In the genomic region with DNA sequence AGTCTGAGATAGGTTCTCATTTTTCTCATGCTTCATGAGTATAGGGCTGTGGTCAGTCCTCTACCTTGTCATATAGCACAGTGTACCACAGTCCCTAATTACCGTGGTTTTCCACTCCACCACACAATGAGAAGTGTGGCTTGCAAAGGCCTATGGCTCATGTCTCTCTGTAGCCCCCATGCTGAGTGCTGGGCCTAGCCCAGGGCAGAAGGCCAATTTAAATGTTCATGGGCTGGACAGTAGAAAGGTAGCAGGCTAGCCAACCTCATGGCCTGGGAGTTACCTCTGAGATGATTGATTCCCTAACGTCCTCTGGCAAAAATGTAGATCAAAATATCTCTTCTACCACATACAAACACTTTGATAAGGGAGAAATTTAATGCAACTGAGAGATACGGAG, we compare ENCODE assay signal across 23 cellular contexts.
DNase-seq lines count a peak whose midpoint lies in the region; ATAC-seq and TF ChIP-seq lines count a peak whose summit lies in the region.
"Had no signal": no experiment of that assay in that cellular context is flagged by ENCODE, and none has a peak within 500 bp of the region (broad histone marks: within the 10 kb centered on the region; RNA-seq: fewer than 3 reads in every experiment).

No MANE protein-coding gene starts in this region.

- ATAC-seq in stimulated activated naive B cell treated with anti-CD40 and anti-IgM and Interleukin-4, amounts not matched to agents 10 μg/mL and 1 μg/mL and 100 μg/mL, for 72 hours (replicated peaks) = peak; percentile 45 to 57

- no peak overlapping the region for H3K27ac Mint-ChIP-seq in stimulated activated naive B cell treated with anti-CD40 and anti-IgM and Interleukin-4, amounts not matched to agents 10 μg/mL and 1 μg/mL and 100 μg/mL, for 72 hours
- H3K27ac Mint-ChIP-seq: CD14-positive monocyte; CD4-positive, alpha-beta memory T cell; CD4-positive, CD25-positive, alpha-beta regulatory T cell; CD8-positive, alpha-beta memory T cell had no signal

- no peak overlapping the region for H3K27ac ChIP-seq in mesendoderm (ENCODE audit: low read depth, low read length)
- H3K27ac ChIP-seq: BLaER1 had no signal

- H4K8ac ChIP-seq in mesendoderm (ENCODE audit: low read depth, low read length) = no peak overlapping the region

- TF ChIP-seq CTCF in astrocyte of the cerebellum (IDR thresholded peaks at IDR 0.05; ENCODE audit: low read depth, low read length, missing control alignments) (no peak), astrocyte of the spinal cord (IDR thresholded peaks at IDR 0.05; ENCODE audit: low read depth, low read length) (no peak)

- no peak overlapping the region for H3K18ac ChIP-seq in mesendoderm (ENCODE audit: low read length)

- no peaks in the 10 kb centered on the region for H3K4me1 ChIP-seq in mesendoderm (ENCODE audit: control insufficient read depth, low read depth, low read length)
- H3K4me1 ChIP-seq: BE2C, BLaER1 had no signal

- in situ Hi-C loops in astrocyte of the cerebellum (cut with HindIII; ENCODE audit: low sequenced_read_pairs) = no loop called here
- in situ Hi-C loops in astrocyte of the spinal cord (cut with HindIII; ENCODE audit: low sequenced_read_pairs) = no loop called here

- H2BK5ac ChIP-seq in mesendoderm (ENCODE audit: low read length) = no peak overlapping the region

- H2AK5ac ChIP-seq in mesendoderm (ENCODE audit: low read length) = no peak overlapping the region

- no peak overlapping the region for H3K56ac ChIP-seq in mesendoderm (ENCODE audit: low read length)

- no peaks in the 10 kb centered on the region for H3K4me1 Mint-ChIP-seq in stimulated activated naive B cell treated with anti-CD40 and anti-IgM and Interleukin-4, amounts not matched to agents 10 μg/mL and 1 μg/mL and 100 μg/mL, for 72 hours
- H3K4me1 Mint-ChIP-seq: CD14-positive monocyte; CD4-positive, alpha-beta memory T cell; CD4-positive, CD25-positive, alpha-beta regulatory T cell; CD8-positive, alpha-beta memory T cell had no signal

- no peak overlapping the region for H3K4ac ChIP-seq in mesendoderm (ENCODE audit: low read depth, low read length)

- H3K4me3 ChIP-seq in astrocyte of the cerebellum (ENCODE audit: low read depth, low read length) (no peak overlapping the region), astrocyte of the spinal cord (ENCODE audit: low read depth, low read length) (no peak overlapping the region), mesendoderm (ENCODE audit: low read length) (no peak overlapping the region)
- H3K4me3 ChIP-seq: BLaER1 had no signal

- no peak overlapping the region for H3K4me2 ChIP-seq in mesendoderm (ENCODE audit: low read length)
- H3K4me2 ChIP-seq: BLaER1 had no signal

- no peak overlapping the region for H2BK120ac ChIP-seq in mesendoderm (ENCODE audit: low read depth, low read length)

- no peaks in the 10 kb centered on the region for H3K79me2 ChIP-seq in mesendoderm (ENCODE audit: control insufficient read depth, insufficient read depth, low read length)

- H3K9me3 Mint-ChIP-seq in stimulated activated naive B cell treated with anti-CD40 and anti-IgM and Interleukin-4, amounts not matched to agents 10 μg/mL and 1 μg/mL and 100 μg/mL, for 72 hours = no peaks in the 10 kb centered on the region
- H3K9me3 Mint-ChIP-seq: CD14-positive monocyte; CD4-positive, alpha-beta memory T cell; CD4-positive, CD25-positive, alpha-beta regulatory T cell; CD8-positive, alpha-beta memory T cell had no signal

- no peak overlapping the region for H3K4me3 Mint-ChIP-seq in stimulated activated naive B cell treated with anti-CD40 and anti-IgM and Interleukin-4, amounts not matched to agents 10 μg/mL and 1 μg/mL and 100 μg/mL, for 72 hours
- H3K4me3 Mint-ChIP-seq: CD14-positive monocyte; CD4-positive, alpha-beta memory T cell; CD4-positive, CD25-positive, alpha-beta regulatory T cell; CD8-positive, alpha-beta memory T cell had no signal

- no peak overlapping the region for H4K5ac ChIP-seq in mesendoderm (ENCODE audit: low read length)

- H3K36me3 ChIP-seq in mesendoderm (ENCODE audit: control insufficient read depth, insufficient read depth, low read length) = no peaks in the 10 kb centered on the region
- H3K36me3 ChIP-seq: BE2C had no signal

- no peak overlapping the region for H3K9ac ChIP-seq in mesendoderm (ENCODE audit: low read length)
- H3K9ac ChIP-seq: BLaER1 had no signal

- H3K23ac ChIP-seq in mesendoderm (ENCODE audit: low read length) = no peak overlapping the region

- H3K27me3 Mint-ChIP-seq in stimulated activated naive B cell treated with anti-CD40 and anti-IgM and Interleukin-4, amounts not matched to agents 10 μg/mL and 1 μg/mL and 100 μg/mL, for 72 hours = no peaks in the 10 kb centered on the region
- H3K27me3 Mint-ChIP-seq: CD4-positive, alpha-beta memory T cell; CD4-positive, CD25-positive, alpha-beta regulatory T cell had no signal

- no CpG with 5 or more reads among the region's 3 CpGs for WGBS in mesendoderm (ENCODE audit: extremely low coverage, insufficient coverage, low lambda C conversion rate)

- H2BK15ac ChIP-seq in mesendoderm (replicated peaks; ENCODE audit: low read depth) = no peak overlapping the region

- H3K79me1 ChIP-seq in mesendoderm (ENCODE audit: low read length) = no peaks in the 10 kb centered on the region

- H3K27me3 ChIP-seq in mesendoderm (ENCODE audit: insufficient read depth, low read length, poor library complexity) = no peaks in the 10 kb centered on the region
- H3K27me3 ChIP-seq: BE2C, BLaER1 had no signal

- DNase-seq in astrocyte of the cerebellum (ENCODE audit: low read depth) (peak; percentile 1), astrocyte of the spinal cord (ENCODE audit: low read depth, low spot score) (peak; percentile 32), cerebellar nuclear complex (lab: John Stamatoyannopoulos, UW) (peak; percentile 18 to 52), mesendoderm (no peak), activated T-cell treated with anti-CD3 and anti-CD28 coated beads for 4 hours (no peak)
- no peak for DNase-seq in stimulated activated naive B cell treated with anti-CD40 and anti-IgM and Interleukin-4, amounts not matched to agents 10 μg/mL and 1 μg/mL and 100 μg/mL, for 72 hours
- DNase-seq in stimulated activated naive CD4-positive, alpha-beta T cell treated with Interleukin-2 at 50 U/mL for 16 hours (lab: John Stamatoyannopoulos, UW) = no peak
- DNase-seq in effector CD4-positive, alpha-beta T cell = no peak
- DNase-seq: 8988T; ACHN; BE2C; CD4-positive, alpha-beta memory T cell; CD4-positive, CD25-positive, alpha-beta regulatory T cell; CD8-positive, alpha-beta memory T cell; COR-L47; DMS153; DMS53; DMS79; DND-41; EL; GF-D8 had no signal

- H3K36me3 Mint-ChIP-seq in stimulated activated naive B cell treated with anti-CD40 and anti-IgM and Interleukin-4, amounts not matched to agents 10 μg/mL and 1 μg/mL and 100 μg/mL, for 72 hours = no peaks in the 10 kb centered on the region
- H3K36me3 Mint-ChIP-seq: CD14-positive monocyte; CD4-positive, alpha-beta memory T cell; CD4-positive, CD25-positive, alpha-beta regulatory T cell; CD8-positive, alpha-beta memory T cell had no signal

Comparison
In these comparisons a context has a peak if more than half of its experiments do, and no peak if none do; other contexts are left out.
1. DNase-seq: peak in astrocyte of the cerebellum (single experiment), astrocyte of the spinal cord (single experiment) and cerebellar nuclear complex (2 of 2); none in stimulated activated naive B cell treated with anti-CD40 and anti-IgM and Interleukin-4, amounts not matched to agents 10 μg/mL and 1 μg/mL and 100 μg/mL, for 72 hours (single experiment), mesendoderm (single experiment), stimulated activated naive CD4-positive, alpha-beta T cell treated with Interleukin-2 at 50 U/mL for 16 hours (single experiment), effector CD4-positive, alpha-beta T cell (single experiment) and activated T-cell treated with anti-CD3 and anti-CD28 coated beads for 4 hours (single experiment).